Comparison of ENCODE assay signal across 11 cellular contexts in the genomic region with DNA sequence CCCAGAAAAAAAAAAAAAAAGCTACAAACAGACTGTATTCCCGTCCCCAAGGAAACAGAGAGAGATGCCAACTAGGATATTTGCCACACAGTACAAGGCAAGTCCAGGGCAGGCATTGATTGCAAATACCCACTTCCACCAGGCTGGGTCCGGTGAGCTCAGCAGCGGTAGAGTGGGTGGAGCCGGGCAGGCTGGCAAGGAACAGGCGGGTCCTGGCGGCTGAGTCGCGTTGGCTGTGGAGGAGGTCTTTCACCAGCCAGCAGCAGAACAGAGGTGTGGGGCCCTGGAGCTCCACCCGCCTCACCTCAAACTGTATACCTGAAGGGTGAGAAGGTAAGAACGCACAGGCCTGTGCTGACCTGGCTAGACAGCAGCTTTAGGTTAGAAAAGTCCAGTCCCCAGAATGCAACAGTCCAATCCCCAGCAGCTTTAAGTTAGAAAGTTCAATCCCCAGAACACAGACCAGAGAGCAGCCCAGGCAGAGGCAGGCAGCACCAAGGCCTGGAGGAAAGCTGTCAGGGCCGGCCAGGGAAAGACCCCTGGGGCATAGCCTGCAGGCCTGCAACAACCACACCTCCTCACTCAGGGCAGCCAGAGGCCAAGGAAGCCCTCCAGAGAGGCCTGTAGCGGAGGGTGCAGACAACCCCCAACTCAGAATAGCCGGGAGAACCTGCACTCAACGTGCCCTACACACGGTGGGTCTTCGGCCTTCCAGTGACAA. TPM values are rescaled to one million over a fixed set of nuclear protein-coding genes. Genes with fewer than 3 reads are reported as not detected.
A peak's percentile ranks its signal among the peaks of the same experiment; 100 is the strongest.
DNase-seq lines count a peak whose midpoint lies in the region; ATAC-seq and TF ChIP-seq lines count a peak whose summit lies in the region.
"Had no signal": no experiment of that assay in that cellular context is flagged by ENCODE, and none has a peak within 500 bp of the region (broad histone marks: within the 10 kb centered on the region; RNA-seq: fewer than 3 reads in every experiment).

No MANE protein-coding gene starts in this region.

- H3K4me3 ChIP-seq in liver (ENCODE audit: low read depth in 1 of 3, low read length in 3 of 3) (no peak overlapping the region), transverse colon (no peak overlapping the region)
- H3K4me3 ChIP-seq: BLaER1 had no signal

- peaks cover 0 to 4% (median 2%) of the 10 kb centered on the region in 4 donors for H3K4me1 ChIP-seq in liver (ENCODE audit: control insufficient read depth in 4 of 4, insufficient read depth in 4 of 4, low read length in 3 of 4)
- H3K4me1 ChIP-seq in transverse colon = no peaks in the 10 kb centered on the region
- H3K4me1 ChIP-seq: BLaER1 had no signal

- peak; percentile 43 to 64 for ATAC-seq in activated T-cell treated with anti-CD3 and anti-CD28 coated beads, Interleukin-2, amount 50 U/mL, for 72 hours (replicated peaks in 1 of 2)

- peaks cover 3 to 4% of the 10 kb centered on the region in 2 donors for H3K9me3 Mint-ChIP-seq in activated T-cell treated with anti-CD3 and anti-CD28 coated beads, Interleukin-2, amount 50 U/mL, for 72 hours
- H3K9me3 Mint-ChIP-seq in Calu3 (ENCODE audit: low read depth, unreplicated experiment) = no peaks in the 10 kb centered on the region

- peak overlapping the region; percentile 62 for H3K27ac Mint-ChIP-seq in activated T-cell treated with anti-CD3 and anti-CD28 coated beads, Interleukin-2, amount 50 U/mL, for 72 hours
- no peak overlapping the region for H3K27ac Mint-ChIP-seq in Calu3 (ENCODE audit: unreplicated experiment)

- peak; percentile 45 for DNase-seq in stimulated activated CD4-positive, alpha-beta T cell treated with anti-CD3 and anti-CD28 coated beads, Interleukin-12 subunit alpha, Interleukin-12 subunit beta, amount 100 ng/mL, for 4 hours
- DNase-seq in stimulated activated CD4-positive, alpha-beta T cell treated with anti-CD3 and anti-CD28 coated beads, Interleukin-2, amount 100 ng/mL, for 48 hours = no peak
- DNase-seq in activated T-cell treated with anti-CD3 and anti-CD28 coated beads, Interleukin-2, amount 50 U/mL, for 72 hours = peak; percentile 44 to 67
- DNase-seq in transverse colon = peak; percentile 70
- DNase-seq in SKM-1 treated with dmso at 0.1 percent for 144 hours (lab: John Stamatoyannopoulos, UW; ENCODE audit: unreplicated experiment) = no peak
- DNase-seq in GDM1 (lab: John Stamatoyannopoulos, UW) = no peak
- no peak for DNase-seq in Calu3
- DNase-seq: Karpas-422, NCI-H774 had no signal

- peak; percentile 32 to 61 for TF ChIP-seq RAD21 in liver (IDR thresholded peaks at IDR 0.05)

- intact Hi-C loops in transverse colon (cut with DNase I; ENCODE audit: low total_unique reads) = no loop called here
- intact Hi-C loops in Calu3 (cut with micrococcal nuclease; ENCODE audit: unreplicated experiment) = no loop called here

- no TSS peak for BruUV-seq in Calu3 (replicated peaks; lab: Mats Ljungman, UMichigan)

- TF ChIP-seq CTCF in liver (IDR thresholded peaks at IDR 0.05; ENCODE audit: low read depth, low read length, missing input control) (no peak), transverse colon (IDR thresholded peaks at IDR 0.05) (peak in 1 of 5 experiments; percentile 21), Calu3 (IDR thresholded peaks at IDR 0.05; ENCODE audit: unreplicated experiment) (no peak)

- H3K27ac ChIP-seq in liver (ENCODE audit: low read depth in 1 of 2, low read length in 2 of 2) (peak overlapping the region in 1 of 2 donors; percentile 24), transverse colon (no peak overlapping the region)
- H3K27ac ChIP-seq: BLaER1 had no signal

- no peaks in the 10 kb centered on the region for H3K36me3 ChIP-seq in liver (ENCODE audit: control insufficient read depth in 4 of 4, insufficient read depth in 3 of 4, low read depth in 1 of 4, low read length in 3 of 4)
- H3K36me3 ChIP-seq in transverse colon = no peaks in the 10 kb centered on the region

- H3K4me3 Mint-ChIP-seq in activated T-cell treated with anti-CD3 and anti-CD28 coated beads, Interleukin-2, amount 50 U/mL, for 72 hours = peak overlapping the region; percentile 71 to 80
- no peak overlapping the region for H3K4me3 Mint-ChIP-seq in Calu3 (ENCODE audit: low read depth, unreplicated experiment)

- no peak for TF ChIP-seq POLR2A in transverse colon (IDR thresholded peaks at IDR 0.05)

- TF ChIP-seq EP300 in transverse colon (IDR thresholded peaks at IDR 0.05; ENCODE audit: low read depth) = no peak

- peaks cover 57% of the 10 kb centered on the region for H3K4me1 Mint-ChIP-seq in activated T-cell treated with anti-CD3 and anti-CD28 coated beads, Interleukin-2, amount 50 U/mL, for 72 hours (ENCODE audit: low read depth)
- no peaks in the 10 kb centered on the region for H3K4me1 Mint-ChIP-seq in Calu3 (ENCODE audit: low read depth, unreplicated experiment)

- H3K9me3 ChIP-seq in liver (ENCODE audit: control insufficient read depth in 4 of 4, low read length in 3 of 4) (no peaks in the 10 kb centered on the region), transverse colon (no peaks in the 10 kb centered on the region)

- H3K27me3 ChIP-seq in liver (ENCODE audit: control insufficient read depth in 4 of 4, insufficient read depth in 4 of 4, low read length in 3 of 4) (no peaks in the 10 kb centered on the region), transverse colon (no peaks in the 10 kb centered on the region)
- H3K27me3 ChIP-seq: BLaER1 had no signal

- in situ Hi-C loops in transverse colon (cut with MboI; ENCODE audit: low pct_ligation_motif_present in 1 of 4, low pct_unique_long_range_greater_than_20kb in 1 of 4, low sequenced_read_pairs in 3 of 4) = no loop called here

- 53% methylated on average over 16 of the region's 16 CpGs for WGBS in liver
- WGBS in transverse colon (ENCODE audit: low coverage in 1 of 2), 2 donors = 57 to 79% methylated on average over 1 to 10 of the region's 16 CpGs

- no peak overlapping the region for H3K9ac ChIP-seq in liver (ENCODE audit: low read depth in 1 of 2, low read length in 2 of 2)
- H3K9ac ChIP-seq: BLaER1 had no signal

- peaks cover 16 to 34% of the 10 kb centered on the region in 2 donors for H3K36me3 Mint-ChIP-seq in activated T-cell treated with anti-CD3 and anti-CD28 coated beads, Interleukin-2, amount 50 U/mL, for 72 hours (ENCODE audit: insufficient read depth in 2 of 2)
- peaks cover 17% of the 10 kb centered on the region for H3K36me3 Mint-ChIP-seq in Calu3 (ENCODE audit: insufficient read depth, unreplicated experiment)

- CTCF ChIA-PET in Calu3 (lab: Charles Lee) = no interaction called here

- H3K27me3 Mint-ChIP-seq in activated T-cell treated with anti-CD3 and anti-CD28 coated beads, Interleukin-2, amount 50 U/mL, for 72 hours (ENCODE audit: low read depth) = no peaks in the 10 kb centered on the region
- H3K27me3 Mint-ChIP-seq in Calu3 (ENCODE audit: unreplicated experiment) = no peaks in the 10 kb centered on the region

TF ChIP-seq in liver, 16 proteins besides CTCF, POLR2A, EP300 and RAD21 (continues in another document):
- TF ChIP-seq, protein P1, sequence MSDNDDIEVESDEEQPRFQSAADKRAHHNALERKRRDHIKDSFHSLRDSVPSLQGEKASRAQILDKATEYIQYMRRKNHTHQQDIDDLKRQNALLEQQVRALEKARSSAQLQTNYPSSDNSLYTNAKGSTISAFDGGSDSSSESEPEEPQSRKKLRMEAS (IDR thresholded peaks at IDR 0.05) = no peak
- TF ChIP-seq GABPA (IDR thresholded peaks at IDR 0.05 in 1 of 2, conservative IDR thresholded peaks at IDR 0.05 in 1 of 2) (peak in 1 of 2 donors; percentile 70), HNF4G (IDR thresholded peaks at IDR 0.05) (no peak), JUND (IDR thresholded peaks at IDR 0.05) (peak in 1 of 2 donors; percentile 31), TAF1 (conservative IDR thresholded peaks at IDR 0.05) (no peak), FOXA2 (IDR thresholded peaks at IDR 0.05) (no peak), YY1 (IDR thresholded peaks at IDR 0.05) (no peak), HNF4A (conservative IDR thresholded peaks at IDR 0.05) (peak; percentile 77 to 80)
- TF ChIP-seq, protein P2, sequence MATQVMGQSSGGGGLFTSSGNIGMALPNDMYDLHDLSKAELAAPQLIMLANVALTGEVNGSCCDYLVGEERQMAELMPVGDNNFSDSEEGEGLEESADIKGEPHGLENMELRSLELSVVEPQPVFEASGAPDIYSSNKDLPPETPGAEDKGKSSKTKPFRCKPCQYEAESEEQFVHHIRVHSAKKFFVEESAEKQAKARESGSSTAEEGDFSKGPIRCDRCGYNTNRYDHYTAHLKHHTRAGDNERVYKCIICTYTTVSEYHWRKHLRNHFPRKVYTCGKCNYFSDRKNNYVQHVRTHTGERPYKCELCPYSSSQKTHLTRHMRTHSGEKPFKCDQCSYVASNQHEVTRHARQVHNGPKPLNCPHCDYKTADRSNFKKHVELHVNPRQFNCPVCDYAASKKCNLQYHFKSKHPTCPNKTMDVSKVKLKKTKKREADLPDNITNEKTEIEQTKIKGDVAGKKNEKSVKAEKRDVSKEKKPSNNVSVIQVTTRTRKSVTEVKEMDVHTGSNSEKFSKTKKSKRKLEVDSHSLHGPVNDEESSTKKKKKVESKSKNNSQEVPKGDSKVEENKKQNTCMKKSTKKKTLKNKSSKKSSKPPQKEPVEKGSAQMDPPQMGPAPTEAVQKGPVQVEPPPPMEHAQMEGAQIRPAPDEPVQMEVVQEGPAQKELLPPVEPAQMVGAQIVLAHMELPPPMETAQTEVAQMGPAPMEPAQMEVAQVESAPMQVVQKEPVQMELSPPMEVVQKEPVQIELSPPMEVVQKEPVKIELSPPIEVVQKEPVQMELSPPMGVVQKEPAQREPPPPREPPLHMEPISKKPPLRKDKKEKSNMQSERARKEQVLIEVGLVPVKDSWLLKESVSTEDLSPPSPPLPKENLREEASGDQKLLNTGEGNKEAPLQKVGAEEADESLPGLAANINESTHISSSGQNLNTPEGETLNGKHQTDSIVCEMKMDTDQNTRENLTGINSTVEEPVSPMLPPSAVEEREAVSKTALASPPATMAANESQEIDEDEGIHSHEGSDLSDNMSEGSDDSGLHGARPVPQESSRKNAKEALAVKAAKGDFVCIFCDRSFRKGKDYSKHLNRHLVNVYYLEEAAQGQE (IDR thresholded peaks at IDR 0.05) = peak; percentile 34

RNA-seq across cellular contexts. Expression of a gene that starts 21.9 kb away (rescaled TPM):
- 10 to 100 TPM; 48.7 to 53.7 TPM for total RNA-seq in activated T-cell treated with anti-CD3 and anti-CD28 coated beads, Interleukin-2, amount 50 U/mL, for 72 hours
- total RNA-seq in liver (10 to 100 TPM; 20.6 to 36.7 TPM), transverse colon (100 to 1,000 TPM in 1 of 4 donors, 10 to 100 TPM in 3; 25.4 to 161 (median 34.3) TPM), Calu3 (2022) (30.8 and 33.6 TPM in 2 replicates)
- polyA plus RNA-seq in liver = 10 to 100 TPM; 13.3 to 20.0 TPM

RNA-seq across cellular contexts. Expression of a gene that starts 25.3 kb away (rescaled TPM):
- 100 to 1,000 TPM; 123 to 171 TPM for total RNA-seq in activated T-cell treated with anti-CD3 and anti-CD28 coated beads, Interleukin-2, amount 50 U/mL, for 72 hours
- total RNA-seq in liver = 1 to 10 TPM; 3.9 to 8.8 TPM
- polyA plus RNA-seq in liver = 1 to 10 TPM in 1 of 2 donors, under 1 TPM in 1; 0.96 to 1.8 TPM
- total RNA-seq in transverse colon = 10 to 100 TPM in 2 of 4 donors, 1 to 10 TPM in 2; 7.0 to 35.2 (median 19.1) TPM
- total RNA-seq in Calu3 (2022) = 53.3 and 69.3 TPM in 2 replicates

RNA-seq across cellular contexts. Expression of a gene that starts 26.3 kb away (rescaled TPM):
- 10 to 100 TPM; 89.1 to 97.8 TPM for total RNA-seq in activated T-cell treated with anti-CD3 and anti-CD28 coated beads, Interleukin-2, amount 50 U/mL, for 72 hours
- total RNA-seq in liver (10 to 100 TPM; 18.0 to 30.0 TPM), transverse colon (10 to 100 TPM; 10.8 to 84.2 (median 46.5) TPM), Calu3 (2022) (65.4 and 65.5 TPM in 2 replicates)
- 10 to 100 TPM; 28.0 to 45.8 TPM for polyA plus RNA-seq in liver

Comparison
In these comparisons a context has a peak if more than half of its experiments do, and no peak if none do; other contexts are left out.
1. DNase-seq: peak in stimulated activated CD4-positive, alpha-beta T cell treated with anti-CD3 and anti-CD28 coated beads, Interleukin-12 subunit alpha, Interleukin-12 subunit beta, amount 100 ng/mL, for 4 hours (single experiment), activated T-cell treated with anti-CD3 and anti-CD28 coated beads, Interleukin-2, amount 50 U/mL, for 72 hours (2 of 2) and transverse colon (single experiment); none in stimulated activated CD4-positive, alpha-beta T cell treated with anti-CD3 and anti-CD28 coated beads, Interleukin-2, amount 100 ng/mL, for 48 hours (0 of 2), SKM-1 treated with dmso at 0.1 percent for 144 hours (single experiment), GDM1 (single experiment) and Calu3 (single experiment).